ENCODE assay signal across 8 cellular contexts in the genomic region with DNA sequence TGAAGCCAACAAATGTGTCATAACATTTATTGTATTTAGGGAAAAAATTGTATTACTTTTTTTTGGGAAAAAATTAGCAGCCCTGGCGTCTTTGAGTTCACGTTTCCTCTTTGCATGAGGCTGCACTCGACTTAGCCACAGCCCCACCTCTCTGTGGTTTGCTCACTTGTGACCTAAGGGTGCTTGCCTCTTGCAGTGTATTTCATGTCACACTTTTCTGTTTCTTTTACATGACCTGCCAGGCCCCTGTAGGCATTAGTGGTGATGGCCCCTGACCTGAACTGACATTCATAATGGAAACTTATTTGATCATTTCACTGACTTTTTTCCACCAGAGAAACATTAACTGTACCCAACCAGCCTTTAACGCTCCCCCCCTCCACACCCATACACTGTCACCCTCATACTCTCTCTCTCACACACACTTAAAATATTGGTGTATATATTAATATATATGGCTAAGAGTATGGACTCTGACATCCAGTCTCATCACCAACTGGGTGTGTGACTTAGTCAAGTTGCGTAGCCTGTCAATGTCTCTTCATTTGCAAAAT.
DNase-seq lines count a peak whose midpoint lies in the region; ATAC-seq, FAIRE-seq and TF ChIP-seq lines count a peak whose summit lies in the region.

No MANE protein-coding gene starts in this region.

- FAIRE-seq in frontal cortex (lab: Jason Lieb, UNC), result no peak

- TF ChIP-seq CTCF in dorsolateral prefrontal cortex (IDR thresholded peaks at IDR 0.05 in 54 of 56, conservative IDR thresholded peaks at IDR 0.05 in 2 of 56; ENCODE audit: low read depth in 1 of 56, partially characterized antibody in 56 of 56), result no peak

- DNase-seq in UCSD-AML1 (lab: John Stamatoyannopoulos, UW; ENCODE audit: unreplicated experiment) (peak; percentile 50), dorsolateral prefrontal cortex (no peak), posterior vena cava (ENCODE audit: low spot score) (no peak), frontal cortex (ENCODE audit: low spot score in 2 of 2) (no peak), NCI-H226 (no peak)
- peak; percentile 50 to 58 (median 52) for DNase-seq in effector memory CD8-positive, alpha-beta T cell

- no peak overlapping the region for H3K4me3 ChIP-seq in dorsolateral prefrontal cortex

- H3K36me3 Mint-ChIP-seq in effector memory CD8-positive, alpha-beta T cell (ENCODE audit: insufficient read depth), result peaks cover 58% of the 10 kb centered on the region

- H3K27me3 Mint-ChIP-seq in effector memory CD8-positive, alpha-beta T cell, result no peaks in the 10 kb centered on the region

- H3K9me3 Mint-ChIP-seq in effector memory CD8-positive, alpha-beta T cell, result no peaks in the 10 kb centered on the region

- peak; percentile 85 for ATAC-seq in GM18870 (IDR thresholded peaks at IDR 0.05; ENCODE audit: unreplicated experiment)
- peak; percentile 69 for ATAC-seq in HG03039 (IDR thresholded peaks at IDR 0.05; ENCODE audit: unreplicated experiment)
- ATAC-seq in effector memory CD8-positive, alpha-beta T cell (replicated peaks), result peak; percentile 92

- H3K27me3 ChIP-seq in dorsolateral prefrontal cortex, result peaks cover 0 to 11% (median 0%) of the 10 kb centered on the region in 45 donors

- peak overlapping the region; percentile 93 to 94 for H3K27ac Mint-ChIP-seq in effector memory CD8-positive, alpha-beta T cell

- H3K27ac ChIP-seq in dorsolateral prefrontal cortex, result no peak overlapping the region

- intact Hi-C loops in dorsolateral prefrontal cortex (cut with DNase I) (no loop called here), posterior vena cava (cut with DNase I) (loop anchor here in 1 of 2 donors (10.0 kb wide), 1 partner anchor 681 kb away; no protein-coding TSS in a partner anchor)

- H3K4me3 Mint-ChIP-seq in effector memory CD8-positive, alpha-beta T cell, result peak overlapping the region; percentile 68 to 75

- H3K4me1 Mint-ChIP-seq in effector memory CD8-positive, alpha-beta T cell (ENCODE audit: low read depth in 2 of 2), result peaks cover 62 to 87% of the 10 kb centered on the region in 2 donors

Comparison
In these comparisons a context has a peak if more than half of its experiments do, and no peak if none do; other contexts are left out.
1. DNase-seq: peak in UCSD-AML1 (single experiment) and effector memory CD8-positive, alpha-beta T cell (3 of 3); none in dorsolateral prefrontal cortex (0 of 10), posterior vena cava (single experiment), frontal cortex (0 of 2) and NCI-H226 (single experiment).
2. Peak in every context shown above with its lines, with median percentiles within 50 percentile points of each other: ATAC-seq.